Comparison of ENCODE assay signal across 13 cellular contexts in the genomic region with DNA sequence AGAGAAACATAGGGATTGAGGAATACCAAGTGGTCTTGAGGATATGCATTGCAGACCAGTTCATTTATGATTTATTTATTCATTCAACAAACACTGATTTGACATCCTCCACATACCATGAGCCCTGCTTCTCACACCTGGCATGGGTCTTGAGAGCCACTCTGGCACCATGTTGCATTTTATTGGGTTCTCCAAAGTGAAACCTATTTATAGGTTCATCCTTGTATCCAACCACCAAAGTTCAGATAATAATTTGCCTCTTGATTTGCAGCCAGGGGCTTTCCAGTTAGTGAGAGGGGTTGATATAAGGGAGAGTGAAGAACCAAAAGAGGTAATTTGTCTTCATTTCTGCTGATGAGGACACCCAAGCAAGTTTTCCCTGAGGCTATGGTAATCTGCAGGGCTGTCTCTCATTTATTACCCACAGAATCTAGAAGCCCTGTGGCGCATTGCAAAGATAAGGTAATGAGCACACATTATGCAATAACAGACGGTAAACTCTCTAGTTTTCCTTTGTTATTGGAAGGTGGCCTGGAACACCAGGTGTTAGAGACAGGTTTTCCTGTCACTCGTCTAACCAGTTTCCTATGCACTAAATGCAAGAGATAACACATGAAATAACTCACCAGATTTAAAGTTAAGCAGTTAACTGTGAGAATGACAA. TPM values are rescaled to one million over a fixed set of nuclear protein-coding genes. Genes with fewer than 3 reads are reported as not detected.
DNase-seq lines count a peak whose midpoint lies in the region; ATAC-seq lines count a peak whose summit lies in the region.
"Had no signal": no experiment of that assay in that cellular context is flagged by ENCODE, and none has a peak within 500 bp of the region (broad histone marks: within the 10 kb centered on the region; RNA-seq: fewer than 3 reads in every experiment).

No MANE protein-coding gene starts in this region.

- POLR2A ChIA-PET in naive thymus-derived CD8-positive, alpha-beta T cell (lab: Charles Lee), result interaction anchor here (0.5 kb wide), 1 partner anchor 1937 kb away, joined by 3 read pairs; no protein-coding TSS in a partner anchor

- no peaks in the 10 kb centered on the region for H3K36me3 Mint-ChIP-seq in naive thymus-derived CD8-positive, alpha-beta T cell
- H3K36me3 Mint-ChIP-seq in activated naive CD4-positive, alpha-beta T cell treated with anti-CD3 and anti-CD28 coated beads for 36 hours (ENCODE audit: low read depth), result no peaks in the 10 kb centered on the region

- no peaks in the 10 kb centered on the region for H3K9me3 Mint-ChIP-seq in naive thymus-derived CD8-positive, alpha-beta T cell
- H3K9me3 Mint-ChIP-seq in activated naive CD4-positive, alpha-beta T cell treated with anti-CD3 and anti-CD28 coated beads for 36 hours, result no peaks in the 10 kb centered on the region

- peaks cover 0 to under 1% (median 0%) of the 10 kb centered on the region in 4 donors for H3K4me1 Mint-ChIP-seq in naive thymus-derived CD8-positive, alpha-beta T cell
- H3K4me1 Mint-ChIP-seq in activated naive CD4-positive, alpha-beta T cell treated with anti-CD3 and anti-CD28 coated beads for 36 hours (ENCODE audit: low read depth), result peaks cover 1% of the 10 kb centered on the region

- intact Hi-C loops in left colon (cut with DNase I, micrococcal nuclease), result no loop called here
- intact Hi-C loops in activated naive CD4-positive, alpha-beta T cell treated with anti-CD3 and anti-CD28 coated beads for 36 hours (cut with micrococcal nuclease), result loop anchor here (10.0 kb wide), 1 partner anchor 476 kb away; no protein-coding TSS in a partner anchor

- peaks cover 8 to 27% (median 11%) of the 10 kb centered on the region in 5 donors for H3K27me3 Mint-ChIP-seq in naive thymus-derived CD8-positive, alpha-beta T cell
- H3K27me3 Mint-ChIP-seq in activated naive CD4-positive, alpha-beta T cell treated with anti-CD3 and anti-CD28 coated beads for 36 hours (ENCODE audit: low read depth), result peaks cover 5% of the 10 kb centered on the region

- ATAC-seq in left colon (peak; percentile 94), GM18868 (IDR thresholded peaks at IDR 0.05; ENCODE audit: unreplicated experiment) (no peak)
- no peak for ATAC-seq in naive thymus-derived CD8-positive, alpha-beta T cell
- ATAC-seq: Panc1 had no signal

- CTCF ChIA-PET in activated naive CD4-positive, alpha-beta T cell treated with anti-CD3 and anti-CD28 coated beads for 36 hours (lab: Charles Lee), result interaction anchor here (1.4 kb wide), 1 partner anchor 11 kb away, joined by 3 read pairs; no protein-coding TSS in a partner anchor

- DNase-seq in DMS 273 treated with DMSO at 0.1 percent for 48 hours (lab: John Stamatoyannopoulos, UW) (peak; percentile 61), NCI-H1105 treated with DMSO at 0.1 percent for 48 hours (lab: John Stamatoyannopoulos, UW) (peak; percentile 98), NCI-H748 treated with DMSO at 0.1 percent for 48 hours (lab: John Stamatoyannopoulos, UW) (peak; percentile 94), left colon (peak in 1 of 2 donors; percentile 35), superior temporal gyrus (ENCODE audit: extremely low spot score) (no peak)
- no peak for DNase-seq in naive thymus-derived CD8-positive, alpha-beta T cell
- no peak for DNase-seq in activated naive CD4-positive, alpha-beta T cell treated with anti-CD3 and anti-CD28 coated beads for 36 hours
- DNase-seq: activated T-cell treated with anti-CD3 and anti-CD28 coated beads for 4 hours, heart right ventricle, right cardiac atrium, thyroid gland had no signal

- H3K27ac Mint-ChIP-seq in naive thymus-derived CD8-positive, alpha-beta T cell, result no peak overlapping the region
- H3K27ac Mint-ChIP-seq in activated naive CD4-positive, alpha-beta T cell treated with anti-CD3 and anti-CD28 coated beads for 36 hours, result no peak overlapping the region

- H3K4me3 Mint-ChIP-seq in naive thymus-derived CD8-positive, alpha-beta T cell, result no peak overlapping the region
- H3K4me3 Mint-ChIP-seq in activated naive CD4-positive, alpha-beta T cell treated with anti-CD3 and anti-CD28 coated beads for 36 hours, result no peak overlapping the region

RNA-seq across cellular contexts. Expression of a gene that starts 28.8 kb away (rescaled TPM):
- 10 to 100 TPM; 34.2 to 66.1 TPM for total RNA-seq in left colon
- under 1 TPM in 1 of 2 experiments, not detected in 1; 0.96 TPM for total RNA-seq in naive thymus-derived CD8-positive, alpha-beta T cell
- polyA plus RNA-seq in naive thymus-derived CD8-positive, alpha-beta T cell, result 1 to 10 TPM in 2 of 3 donors, under 1 TPM in 1; 0.71 to 1.3 (median 1.3) TPM
- 1 to 10 TPM in 1 of 2 experiments, under 1 TPM in 1; 0.94 to 1.1 TPM for total RNA-seq in activated naive CD4-positive, alpha-beta T cell treated with anti-CD3 and anti-CD28 coated beads for 36 hours

Comparison
In these comparisons a context has a peak if more than half of its experiments do, and no peak if none do; other contexts are left out.
1. DNase-seq: peak in DMS 273 treated with DMSO at 0.1 percent for 48 hours (single experiment), NCI-H1105 treated with DMSO at 0.1 percent for 48 hours (single experiment) and NCI-H748 treated with DMSO at 0.1 percent for 48 hours (single experiment); none in naive thymus-derived CD8-positive, alpha-beta T cell (0 of 10), superior temporal gyrus (single experiment) and activated naive CD4-positive, alpha-beta T cell treated with anti-CD3 and anti-CD28 coated beads for 36 hours (single experiment).
2. RNA of a gene that starts 28.8 kb away (total RNA-seq): 34.2 to 66.1 TPM in left colon; 0.94 to 1.1 TPM in activated naive CD4-positive, alpha-beta T cell treated with anti-CD3 and anti-CD28 coated beads for 36 hours and 0.96 TPM in naive thymus-derived CD8-positive, alpha-beta T cell; every median in the first group is over 10 times any median in the second.